ENCODE assay signal across 20 cellular contexts in the genomic region with DNA sequence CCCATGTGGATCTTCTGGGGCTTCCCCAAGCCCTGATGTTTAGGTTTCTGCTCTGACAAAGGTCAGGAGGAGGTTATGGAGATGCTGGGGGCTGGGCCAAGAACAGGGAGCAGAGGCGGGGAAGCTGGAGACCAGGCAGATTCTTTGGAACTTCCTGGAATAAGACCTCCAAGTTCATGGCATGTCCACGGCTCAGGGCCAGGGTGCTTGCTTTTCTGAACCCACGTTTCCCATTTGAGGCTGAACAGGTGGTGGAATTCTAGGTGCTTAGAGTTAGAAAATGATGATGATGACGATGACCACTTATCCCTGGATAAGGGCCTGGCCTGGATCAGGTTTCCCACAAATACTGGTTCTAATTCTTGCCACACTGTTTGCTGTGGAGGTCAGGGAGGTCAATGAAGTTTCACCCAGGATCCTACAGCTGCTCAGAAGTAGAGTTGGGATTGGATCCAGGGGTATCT. TPM values are rescaled to one million over a fixed set of nuclear protein-coding genes. Genes with fewer than 3 reads are reported as not detected.
DNase-seq lines count a peak whose midpoint lies in the region; ATAC-seq and TF ChIP-seq lines count a peak whose summit lies in the region.
"Had no signal": no experiment of that assay in that cellular context is flagged by ENCODE, and none has a peak within 500 bp of the region (broad histone marks: within the 10 kb centered on the region; RNA-seq: fewer than 3 reads in every experiment).

No MANE protein-coding gene starts in this region.

- peaks cover 11% of the 10 kb centered on the region for H3K36me3 Mint-ChIP-seq in stimulated activated memory B cell treated with anti-CD40 and anti-IgM and Interleukin-4, amounts not matched to agents 10 μg/mL and 1 μg/mL and 100 μg/mL, for 72 hours
- peaks cover 0 to 4% (median 0%) of the 10 kb centered on the region in 3 donors for H3K36me3 Mint-ChIP-seq in immature natural killer cell
- H3K36me3 Mint-ChIP-seq: CD8-positive, alpha-beta T cell had no signal

- no peaks in the 10 kb centered on the region for H3K9me3 ChIP-seq in right lobe of liver
- H3K9me3 ChIP-seq: BE2C, SJSA1 had no signal

- WGBS in right lobe of liver (ENCODE audit: insufficient coverage, low coverage, low lambda C conversion rate, missing lambda C conversion rate) = 53% methylated on average over 4 of the region's 4 CpGs

- H3K36me3 ChIP-seq in right lobe of liver = no peaks in the 10 kb centered on the region
- H3K36me3 ChIP-seq: BE2C, SJSA1 had no signal

- no peaks in the 10 kb centered on the region for H3K27me3 ChIP-seq in right lobe of liver
- H3K27me3 ChIP-seq: BE2C, SJSA1 had no signal

- H3K9me3 Mint-ChIP-seq in stimulated activated memory B cell treated with anti-CD40 and anti-IgM and Interleukin-4, amounts not matched to agents 10 μg/mL and 1 μg/mL and 100 μg/mL, for 72 hours = peaks cover 8% of the 10 kb centered on the region
- H3K9me3 Mint-ChIP-seq in stimulated activated naive CD8-positive, alpha-beta T cell treated with anti-CD3 and anti-CD28 coated beads, Interleukin-15, amount 100 ng/mL, for 72 hours = peaks cover 6 to 8% of the 10 kb centered on the region in 2 donors
- peaks cover 0 to 2% (median 0%) of the 10 kb centered on the region in 6 donors for H3K9me3 Mint-ChIP-seq in immature natural killer cell
- H3K9me3 Mint-ChIP-seq: CD8-positive, alpha-beta T cell had no signal

- TF ChIP-seq POLR2A in right lobe of liver (IDR thresholded peaks at IDR 0.05) = no peak

- H3K4me1 Mint-ChIP-seq in stimulated activated memory B cell treated with anti-CD40 and anti-IgM and Interleukin-4, amounts not matched to agents 10 μg/mL and 1 μg/mL and 100 μg/mL, for 72 hours = peaks cover 43% of the 10 kb centered on the region
- no peaks in the 10 kb centered on the region for H3K4me1 Mint-ChIP-seq in stimulated activated naive CD8-positive, alpha-beta T cell treated with anti-CD3 and anti-CD28 coated beads, Interleukin-15, amount 100 ng/mL, for 72 hours
- no peaks in the 10 kb centered on the region for H3K4me1 Mint-ChIP-seq in immature natural killer cell

- intact Hi-C loops in right lobe of liver (cut with DNase I) = no loop called here

- peak overlapping the region; percentile 7 for H3K4me3 Mint-ChIP-seq in stimulated activated memory B cell treated with anti-CD40 and anti-IgM and Interleukin-4, amounts not matched to agents 10 μg/mL and 1 μg/mL and 100 μg/mL, for 72 hours
- H3K4me3 Mint-ChIP-seq in stimulated activated naive CD8-positive, alpha-beta T cell treated with anti-CD3 and anti-CD28 coated beads, Interleukin-15, amount 100 ng/mL, for 72 hours = no peak overlapping the region
- no peak overlapping the region for H3K4me3 Mint-ChIP-seq in immature natural killer cell
- H3K4me3 Mint-ChIP-seq: CD8-positive, alpha-beta T cell had no signal

- no peak for TF ChIP-seq CTCF in coronary artery (IDR thresholded peaks at IDR 0.05)
- TF ChIP-seq CTCF in right lobe of liver (IDR thresholded peaks at IDR 0.05) = no peak

- ATAC-seq in right lobe of liver = peak; percentile 70 to 82 (median 78)
- ATAC-seq in stimulated activated memory B cell treated with anti-CD40 and anti-IgM and Interleukin-4, amounts not matched to agents 10 μg/mL and 1 μg/mL and 100 μg/mL, for 72 hours = no peak
- ATAC-seq in stimulated activated naive CD8-positive, alpha-beta T cell treated with anti-CD3 and anti-CD28 coated beads, Interleukin-15, amount 100 ng/mL, for 72 hours = no peak
- ATAC-seq: CD8-positive, alpha-beta T cell; GM12878; HCT116 had no signal

- H3K4me3 ChIP-seq in coronary artery = no peak overlapping the region
- no peak overlapping the region for H3K4me3 ChIP-seq in right lobe of liver
- H3K4me3 ChIP-seq: GM12878, GM23248, SJSA1 had no signal

- DNase-seq in NCI-H2029 (lab: John Stamatoyannopoulos, UW) = peak; percentile 9
- no peak for DNase-seq in NCI-H2029 treated with DMSO at 0.1 percent for 48 hours (lab: John Stamatoyannopoulos, UW)
- DNase-seq in coronary artery (ENCODE audit: low spot score) = peak; percentile 67
- DNase-seq in right lobe of liver = no peak
- DNase-seq in activated CD4-positive, alpha-beta T cell treated with anti-CD3 and anti-CD28 coated beads for 48 hours = no peak
- no peak for DNase-seq in stimulated activated naive CD8-positive, alpha-beta T cell treated with anti-CD3 and anti-CD28 coated beads, Interleukin-15, amount 100 ng/mL, for 72 hours
- DNase-seq in immature natural killer cell = no peak
- DNase-seq: 8988T; BE2C; CD8-positive, alpha-beta T cell; DND-41; GM23248; NCI-H1105; NCI-H1694 treated with DMSO at 0.1 percent for 48 hours; NCI-H748 treated with DMSO at 0.1 percent for 48 hours had no signal

- peak overlapping the region; percentile 91 for H3K27ac Mint-ChIP-seq in stimulated activated memory B cell treated with anti-CD40 and anti-IgM and Interleukin-4, amounts not matched to agents 10 μg/mL and 1 μg/mL and 100 μg/mL, for 72 hours
- H3K27ac Mint-ChIP-seq in stimulated activated naive CD8-positive, alpha-beta T cell treated with anti-CD3 and anti-CD28 coated beads, Interleukin-15, amount 100 ng/mL, for 72 hours = no peak overlapping the region
- no peak overlapping the region for H3K27ac Mint-ChIP-seq in immature natural killer cell
- H3K27ac Mint-ChIP-seq: CD8-positive, alpha-beta T cell had no signal

- H3K4me1 ChIP-seq in right lobe of liver = peaks cover 0 to 13% (median 3%) of the 10 kb centered on the region in 4 donors
- H3K4me1 ChIP-seq: BE2C, SJSA1 had no signal

- peaks cover 12% of the 10 kb centered on the region for H3K27me3 Mint-ChIP-seq in stimulated activated memory B cell treated with anti-CD40 and anti-IgM and Interleukin-4, amounts not matched to agents 10 μg/mL and 1 μg/mL and 100 μg/mL, for 72 hours
- peaks cover 11% of the 10 kb centered on the region for H3K27me3 Mint-ChIP-seq in stimulated activated naive CD8-positive, alpha-beta T cell treated with anti-CD3 and anti-CD28 coated beads, Interleukin-15, amount 100 ng/mL, for 72 hours
- H3K27me3 Mint-ChIP-seq in immature natural killer cell (ENCODE audit: low read depth in 3 of 3) = peaks cover 0 to 7% (median 3%) of the 10 kb centered on the region in 3 donors

- peak overlapping the region; percentile 77 to 92 for H3K27ac ChIP-seq in coronary artery
- no peak overlapping the region for H3K27ac ChIP-seq in right lobe of liver
- H3K27ac ChIP-seq: GM23248, RWPE1, SJSA1 had no signal

RNA-seq across cellular contexts. Expression of a gene that starts 30.0 kb away (rescaled TPM):
- total RNA-seq in right lobe of liver = 100 to 1,000 TPM; 135 to 940 (median 474) TPM
- polyA plus RNA-seq in immature natural killer cell = not detected
- total RNA-seq: CD8-positive, alpha-beta T cell had no signal

Comparison
In these comparisons a context has a peak if more than half of its experiments do, and no peak if none do; other contexts are left out.
1. DNase-seq: peak in NCI-H2029 (single experiment) and coronary artery (single experiment); none in NCI-H2029 treated with DMSO at 0.1 percent for 48 hours (single experiment), right lobe of liver (0 of 3), activated CD4-positive, alpha-beta T cell treated with anti-CD3 and anti-CD28 coated beads for 48 hours (single experiment), stimulated activated naive CD8-positive, alpha-beta T cell treated with anti-CD3 and anti-CD28 coated beads, Interleukin-15, amount 100 ng/mL, for 72 hours (0 of 2) and immature natural killer cell (0 of 3).
2. H3K27ac ChIP-seq: peak in coronary artery (2 of 2); none in right lobe of liver (0 of 3).
3. ATAC-seq: peak in right lobe of liver (4 of 4); none in stimulated activated memory B cell treated with anti-CD40 and anti-IgM and Interleukin-4, amounts not matched to agents 10 μg/mL and 1 μg/mL and 100 μg/mL, for 72 hours (single experiment) and stimulated activated naive CD8-positive, alpha-beta T cell treated with anti-CD3 and anti-CD28 coated beads, Interleukin-15, amount 100 ng/mL, for 72 hours (single experiment).